In the genomic region with DNA sequence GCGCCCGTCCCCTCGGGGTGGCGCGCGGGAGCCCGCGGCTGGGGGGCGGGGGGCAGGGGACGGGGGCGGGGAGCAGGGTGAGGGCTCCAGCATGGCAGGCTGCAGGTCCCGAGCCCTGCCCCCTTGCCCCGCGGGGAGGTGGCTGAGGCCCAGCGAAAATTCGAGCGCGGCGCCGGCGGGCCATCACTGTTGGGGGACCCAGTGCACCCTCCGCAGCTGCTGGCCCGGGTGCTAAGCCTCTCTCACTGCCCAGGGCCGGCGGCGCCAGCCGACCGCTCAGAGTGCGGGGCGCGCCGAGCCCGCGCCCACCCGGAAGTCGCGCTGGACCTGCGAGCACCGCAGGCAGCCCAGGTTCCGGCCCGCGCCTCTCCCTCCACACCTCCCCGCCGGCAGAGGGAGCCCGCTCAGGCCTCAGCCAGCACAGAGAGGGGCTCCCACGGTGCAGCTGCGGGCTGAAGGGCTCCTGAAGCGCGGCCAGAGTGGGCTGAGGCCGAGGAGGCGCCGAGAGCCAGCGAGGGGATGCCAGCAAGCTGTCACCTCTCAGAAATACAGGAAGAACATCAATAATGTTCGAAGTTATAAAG, we compare ENCODE assay signal across 8 cellular contexts.
DNase-seq lines count a peak whose midpoint lies in the region; ATAC-seq and TF ChIP-seq lines count a peak whose summit lies in the region.
"Not testable (repeated sequence)": the region's sequence is repeated elsewhere in the genome, so short reads cannot be mapped to it uniquely, and the experiment has no call there.

No MANE protein-coding gene starts in this region.

- H3K4me3 ChIP-seq in SJSA1 (peak overlapping the region; percentile 49), endocrine pancreas (ENCODE audit: control insufficient read depth, insufficient read depth, low read length) (peak overlapping the region; percentile 40), lower leg skin (ENCODE audit: low read depth, poor library complexity, severe bottlenecking) (peak overlapping the region; percentile 28), uterus (peak overlapping the region; percentile 36 to 58)

- TF ChIP-seq POLR2A in lower leg skin (IDR thresholded peaks at IDR 0.05), result not testable (repeated sequence)
- TF ChIP-seq POLR2A in uterus (IDR thresholded peaks at IDR 0.05), result peak in 1 of 2 donors; percentile 35

- not testable (repeated sequence) for H3K9ac ChIP-seq in endocrine pancreas (ENCODE audit: control insufficient read depth, insufficient read depth, low read length)

- not testable (repeated sequence) for H3K36me3 Mint-ChIP-seq in activated T-cell treated with anti-CD3 and anti-CD28 coated beads, Interleukin-2, amount 50 U/mL, for 4 hours (ENCODE audit: insufficient read depth)

- WGBS in lower leg skin, 2 donors, result 1% methylated on average over 12 to 27 of the region's 54 CpGs

- H3K27ac ChIP-seq in SJSA1, result peak overlapping the region; percentile 76
- H3K27ac ChIP-seq in uterus, result peak overlapping the region; percentile 83 to 90

- DNase-seq in NCI-H1105 treated with DMSO at 0.1 percent for 48 hours (lab: John Stamatoyannopoulos, UW) (peak; percentile 68), SJSA1 (ENCODE audit: low read depth in 1 of 2, low spot score in 2 of 2) (peak; percentile 49 to 88), lower leg skin (ENCODE audit: low spot score in 2 of 2) (peak; percentile 35 to 94), smooth muscle cell of the brain vasculature (ENCODE audit: low read depth, low spot score) (peak; percentile 21), uterus (peak; percentile 73 to 86)
- peak; percentile 73 for DNase-seq in activated T-cell treated with anti-CD3 and anti-CD28 coated beads, Interleukin-2, amount 50 U/mL, for 4 hours

- not testable (repeated sequence) for H3K4me1 Mint-ChIP-seq in activated T-cell treated with anti-CD3 and anti-CD28 coated beads, Interleukin-2, amount 50 U/mL, for 4 hours (ENCODE audit: low read depth)

- TF ChIP-seq CTCF in GM12872 (IDR thresholded peaks at IDR 0.05; ENCODE audit: insufficient read depth, low read depth, low read length) (peak; percentile 43; the same call in 2 of the 3 replicates), uterus (IDR thresholded peaks at IDR 0.05) (peak; percentile 33 to 70 (median 58))
- TF ChIP-seq CTCF in lower leg skin (IDR thresholded peaks at IDR 0.05), result not testable (repeated sequence)

- peak overlapping the region; percentile 84 for H3K4me3 Mint-ChIP-seq in activated T-cell treated with anti-CD3 and anti-CD28 coated beads, Interleukin-2, amount 50 U/mL, for 4 hours

- H3K4me1 ChIP-seq in SJSA1 (replicated peaks); endocrine pancreas (ENCODE audit: control insufficient read depth, insufficient read depth, low read length); uterus: not testable (repeated sequence)

- H3K27me3 ChIP-seq in SJSA1 (replicated peaks); endocrine pancreas (ENCODE audit: control insufficient read depth, insufficient read depth, low read length); uterus: not testable (repeated sequence)

- intact Hi-C loops in lower leg skin (cut with DNase I; ENCODE audit: low total_unique reads); uterus (cut with DNase I; ENCODE audit: low total_unique reads): not testable (repeated sequence)

- H3K27me3 Mint-ChIP-seq in activated T-cell treated with anti-CD3 and anti-CD28 coated beads, Interleukin-2, amount 50 U/mL, for 4 hours (ENCODE audit: low read depth), result not testable (repeated sequence)

- not testable (repeated sequence) for H3K9me3 ChIP-seq in SJSA1 (replicated peaks); endocrine pancreas (ENCODE audit: control insufficient read depth, low read length); uterus

- H3K36me3 ChIP-seq in SJSA1; endocrine pancreas (ENCODE audit: control insufficient read depth, insufficient read depth, low read length); uterus: not testable (repeated sequence)

- not testable (repeated sequence) for H3K9me3 Mint-ChIP-seq in activated T-cell treated with anti-CD3 and anti-CD28 coated beads, Interleukin-2, amount 50 U/mL, for 4 hours

- ATAC-seq in activated T-cell treated with anti-CD3 and anti-CD28 coated beads, Interleukin-2, amount 50 U/mL, for 4 hours, result peak; percentile 94 to 98

Comparison
In these comparisons a context has a peak if more than half of its experiments do, and no peak if none do; other contexts are left out.
1. Peak in every context shown above with its lines: DNase-seq, ATAC-seq, H3K4me3 ChIP-seq and H3K27ac ChIP-seq.
2. DNase-seq: peak in every context shown above with its lines; median percentile 80 in uterus; 73 in activated T-cell treated with anti-CD3 and anti-CD28 coated beads, Interleukin-2, amount 50 U/mL, for 4 hours; 68 in SJSA1; 68 in NCI-H1105 treated with DMSO at 0.1 percent for 48 hours; 64 in lower leg skin; 21 in smooth muscle cell of the brain vasculature.